Comparison of ENCODE assay signal across 1 cellular context in the genomic region with DNA sequence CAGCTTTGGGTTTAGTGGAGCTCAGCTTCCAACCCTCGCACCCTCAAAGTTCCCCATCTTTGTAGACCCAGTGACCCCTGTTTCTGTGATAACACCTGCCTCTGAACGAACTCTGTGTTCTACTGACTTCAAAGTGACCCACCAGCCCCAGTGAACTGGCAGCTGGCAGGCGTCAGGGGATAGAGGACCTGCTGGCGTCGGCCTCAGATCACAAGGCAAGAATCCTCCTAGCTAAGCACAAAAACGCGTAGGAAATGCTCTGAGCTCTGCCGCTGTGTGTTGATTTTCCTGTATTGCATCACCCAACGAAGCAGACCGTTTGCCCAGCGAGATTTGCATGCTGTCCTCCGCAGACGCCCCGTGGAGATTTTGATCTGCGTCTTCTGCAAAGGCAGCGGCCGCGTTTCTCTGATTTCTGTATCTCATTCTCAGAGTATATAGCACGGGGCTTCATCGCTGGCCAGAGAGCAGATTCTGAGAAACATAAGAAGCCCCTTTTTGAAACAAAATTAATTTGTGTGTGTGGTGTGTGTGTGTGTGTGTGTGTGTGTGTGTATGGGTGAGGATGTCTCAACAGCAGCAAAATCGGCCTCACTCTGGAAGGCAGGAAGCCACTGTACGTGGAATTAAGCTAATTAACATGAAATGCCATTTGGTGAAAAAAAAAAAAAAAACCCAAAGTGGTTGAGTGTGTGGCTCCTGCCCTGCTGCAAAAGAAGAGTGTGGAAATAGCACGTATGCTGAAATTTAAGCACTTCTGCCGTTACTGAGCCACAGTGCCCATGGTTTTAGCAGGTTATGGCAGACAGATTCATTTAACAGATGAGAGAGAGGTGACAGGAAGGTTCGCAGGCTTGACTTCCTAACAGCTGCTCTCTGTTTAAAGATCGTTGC.
A peak's percentile ranks its signal among the peaks of the same experiment; 100 is the strongest.
TF ChIP-seq lines count a peak whose summit lies in the region.

No MANE protein-coding gene starts in this region.

TF ChIP-seq in K562, 482 proteins besides CTCF, POLR2A, EP300 and RAD21 (continued from another document and continues in another):
- TF ChIP-seq, protein P1, sequence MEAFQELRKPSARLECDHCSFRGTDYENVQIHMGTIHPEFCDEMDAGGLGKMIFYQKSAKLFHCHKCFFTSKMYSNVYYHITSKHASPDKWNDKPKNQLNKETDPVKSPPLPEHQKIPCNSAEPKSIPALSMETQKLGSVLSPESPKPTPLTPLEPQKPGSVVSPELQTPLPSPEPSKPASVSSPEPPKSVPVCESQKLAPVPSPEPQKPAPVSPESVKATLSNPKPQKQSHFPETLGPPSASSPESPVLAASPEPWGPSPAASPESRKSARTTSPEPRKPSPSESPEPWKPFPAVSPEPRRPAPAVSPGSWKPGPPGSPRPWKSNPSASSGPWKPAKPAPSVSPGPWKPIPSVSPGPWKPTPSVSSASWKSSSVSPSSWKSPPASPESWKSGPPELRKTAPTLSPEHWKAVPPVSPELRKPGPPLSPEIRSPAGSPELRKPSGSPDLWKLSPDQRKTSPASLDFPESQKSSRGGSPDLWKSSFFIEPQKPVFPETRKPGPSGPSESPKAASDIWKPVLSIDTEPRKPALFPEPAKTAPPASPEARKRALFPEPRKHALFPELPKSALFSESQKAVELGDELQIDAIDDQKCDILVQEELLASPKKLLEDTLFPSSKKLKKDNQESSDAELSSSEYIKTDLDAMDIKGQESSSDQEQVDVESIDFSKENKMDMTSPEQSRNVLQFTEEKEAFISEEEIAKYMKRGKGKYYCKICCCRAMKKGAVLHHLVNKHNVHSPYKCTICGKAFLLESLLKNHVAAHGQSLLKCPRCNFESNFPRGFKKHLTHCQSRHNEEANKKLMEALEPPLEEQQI (IDR thresholded peaks at IDR 0.05): no peak
- TF ChIP-seq EZH2 (IDR thresholded peaks at IDR 0.05; ENCODE audit: borderline replicate concordance, low read depth, low read length) (no peak), HDAC2 (IDR thresholded peaks at IDR 0.05) (peak; percentile 71), ETV6 (IDR thresholded peaks at IDR 0.05; ENCODE audit: borderline replicate concordance in 1 of 2, low read depth in 2 of 2, low read length in 1 of 2) (peak in 1 of 2 experiments; percentile 85; a peak in 2 of 4 replicates), ETV6 (CRISPR knock-in tag; IDR thresholded peaks at IDR 0.05; ENCODE audit: borderline replicate concordance) (no peak), KAT7 (CRISPR knock-in tag; IDR thresholded peaks at IDR 0.05; ENCODE audit: borderline replicate concordance) (no peak), SREBF2 (CRISPR knock-in tag; IDR thresholded peaks at IDR 0.05) (no peak), MAFK (IDR thresholded peaks at IDR 0.05; ENCODE audit: low read length) (peak; percentile 54; the same call in 1 of the 2 replicates), CHCHD3 (CRISPR knock-in tag; IDR thresholded peaks at IDR 0.05) (no peak), RBM25 (IDR thresholded peaks at IDR 0.05; ENCODE audit: low read depth, low read length, severe bottlenecking) (no peak), MYBL2 (IDR thresholded peaks at IDR 0.05; ENCODE audit: low read depth) (no peak), MYBL2 (CRISPR knock-in tag; IDR thresholded peaks at IDR 0.05; ENCODE audit: borderline replicate concordance) (no peak), ZNF184 (CRISPR knock-in tag; IDR thresholded peaks at IDR 0.05) (no peak), MEF2D (tag; conservative IDR thresholded peaks at IDR 0.05; ENCODE audit: low read depth) (0 out of 2 replicates have a peak, but pooled peaks have one; percentile 14), ZNF133 (CRISPR knock-in tag; IDR thresholded peaks at IDR 0.05) (no peak), ZNF780A (CRISPR knock-in tag; IDR thresholded peaks at IDR 0.05) (no peak)
- TF ChIP-seq, protein P2, sequence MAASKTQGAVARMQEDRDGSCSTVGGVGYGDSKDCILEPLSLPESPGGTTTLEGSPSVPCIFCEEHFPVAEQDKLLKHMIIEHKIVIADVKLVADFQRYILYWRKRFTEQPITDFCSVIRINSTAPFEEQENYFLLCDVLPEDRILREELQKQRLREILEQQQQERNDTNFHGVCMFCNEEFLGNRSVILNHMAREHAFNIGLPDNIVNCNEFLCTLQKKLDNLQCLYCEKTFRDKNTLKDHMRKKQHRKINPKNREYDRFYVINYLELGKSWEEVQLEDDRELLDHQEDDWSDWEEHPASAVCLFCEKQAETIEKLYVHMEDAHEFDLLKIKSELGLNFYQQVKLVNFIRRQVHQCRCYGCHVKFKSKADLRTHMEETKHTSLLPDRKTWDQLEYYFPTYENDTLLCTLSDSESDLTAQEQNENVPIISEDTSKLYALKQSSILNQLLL (CRISPR knock-in tag; IDR thresholded peaks at IDR 0.05; ENCODE audit: borderline replicate concordance): no peak
- TF ChIP-seq, protein P3, sequence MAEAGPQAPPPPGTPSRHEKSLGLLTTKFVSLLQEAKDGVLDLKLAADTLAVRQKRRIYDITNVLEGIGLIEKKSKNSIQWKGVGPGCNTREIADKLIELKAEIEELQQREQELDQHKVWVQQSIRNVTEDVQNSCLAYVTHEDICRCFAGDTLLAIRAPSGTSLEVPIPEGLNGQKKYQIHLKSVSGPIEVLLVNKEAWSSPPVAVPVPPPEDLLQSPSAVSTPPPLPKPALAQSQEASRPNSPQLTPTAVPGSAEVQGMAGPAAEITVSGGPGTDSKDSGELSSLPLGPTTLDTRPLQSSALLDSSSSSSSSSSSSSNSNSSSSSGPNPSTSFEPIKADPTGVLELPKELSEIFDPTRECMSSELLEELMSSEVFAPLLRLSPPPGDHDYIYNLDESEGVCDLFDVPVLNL (CRISPR knock-in tag; IDR thresholded peaks at IDR 0.05; ENCODE audit: low read depth): no peak
- TF ChIP-seq, protein P4, sequence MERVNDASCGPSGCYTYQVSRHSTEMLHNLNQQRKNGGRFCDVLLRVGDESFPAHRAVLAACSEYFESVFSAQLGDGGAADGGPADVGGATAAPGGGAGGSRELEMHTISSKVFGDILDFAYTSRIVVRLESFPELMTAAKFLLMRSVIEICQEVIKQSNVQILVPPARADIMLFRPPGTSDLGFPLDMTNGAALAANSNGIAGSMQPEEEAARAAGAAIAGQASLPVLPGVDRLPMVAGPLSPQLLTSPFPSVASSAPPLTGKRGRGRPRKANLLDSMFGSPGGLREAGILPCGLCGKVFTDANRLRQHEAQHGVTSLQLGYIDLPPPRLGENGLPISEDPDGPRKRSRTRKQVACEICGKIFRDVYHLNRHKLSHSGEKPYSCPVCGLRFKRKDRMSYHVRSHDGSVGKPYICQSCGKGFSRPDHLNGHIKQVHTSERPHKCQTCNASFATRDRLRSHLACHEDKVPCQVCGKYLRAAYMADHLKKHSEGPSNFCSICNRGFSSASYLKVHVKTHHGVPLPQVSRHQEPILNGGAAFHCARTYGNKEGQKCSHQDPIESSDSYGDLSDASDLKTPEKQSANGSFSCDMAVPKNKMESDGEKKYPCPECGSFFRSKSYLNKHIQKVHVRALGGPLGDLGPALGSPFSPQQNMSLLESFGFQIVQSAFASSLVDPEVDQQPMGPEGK (CRISPR knock-in tag; IDR thresholded peaks at IDR 0.05; ENCODE audit: borderline replicate concordance): no peak
- TF ChIP-seq, protein P5, sequence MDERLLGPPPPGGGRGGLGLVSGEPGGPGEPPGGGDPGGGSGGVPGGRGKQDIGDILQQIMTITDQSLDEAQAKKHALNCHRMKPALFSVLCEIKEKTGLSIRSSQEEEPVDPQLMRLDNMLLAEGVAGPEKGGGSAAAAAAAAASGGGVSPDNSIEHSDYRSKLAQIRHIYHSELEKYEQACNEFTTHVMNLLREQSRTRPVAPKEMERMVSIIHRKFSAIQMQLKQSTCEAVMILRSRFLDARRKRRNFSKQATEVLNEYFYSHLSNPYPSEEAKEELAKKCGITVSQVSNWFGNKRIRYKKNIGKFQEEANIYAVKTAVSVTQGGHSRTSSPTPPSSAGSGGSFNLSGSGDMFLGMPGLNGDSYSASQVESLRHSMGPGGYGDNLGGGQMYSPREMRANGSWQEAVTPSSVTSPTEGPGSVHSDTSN (CRISPR knock-in tag; IDR thresholded peaks at IDR 0.05; ENCODE audit: low read depth): no peak
- TF ChIP-seq, protein P5 (tag; conservative IDR thresholded peaks at IDR 0.05; ENCODE audit: low read depth): no peak
- TF ChIP-seq, protein P6, sequence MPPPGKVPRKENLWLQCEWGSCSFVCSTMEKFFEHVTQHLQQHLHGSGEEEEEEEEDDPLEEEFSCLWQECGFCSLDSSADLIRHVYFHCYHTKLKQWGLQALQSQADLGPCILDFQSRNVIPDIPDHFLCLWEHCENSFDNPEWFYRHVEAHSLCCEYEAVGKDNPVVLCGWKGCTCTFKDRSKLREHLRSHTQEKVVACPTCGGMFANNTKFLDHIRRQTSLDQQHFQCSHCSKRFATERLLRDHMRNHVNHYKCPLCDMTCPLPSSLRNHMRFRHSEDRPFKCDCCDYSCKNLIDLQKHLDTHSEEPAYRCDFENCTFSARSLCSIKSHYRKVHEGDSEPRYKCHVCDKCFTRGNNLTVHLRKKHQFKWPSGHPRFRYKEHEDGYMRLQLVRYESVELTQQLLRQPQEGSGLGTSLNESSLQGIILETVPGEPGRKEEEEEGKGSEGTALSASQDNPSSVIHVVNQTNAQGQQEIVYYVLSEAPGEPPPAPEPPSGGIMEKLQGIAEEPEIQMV (tag; conservative IDR thresholded peaks at IDR 0.05; ENCODE audit: low read depth): no peak
- TF ChIP-seq, protein P7, sequence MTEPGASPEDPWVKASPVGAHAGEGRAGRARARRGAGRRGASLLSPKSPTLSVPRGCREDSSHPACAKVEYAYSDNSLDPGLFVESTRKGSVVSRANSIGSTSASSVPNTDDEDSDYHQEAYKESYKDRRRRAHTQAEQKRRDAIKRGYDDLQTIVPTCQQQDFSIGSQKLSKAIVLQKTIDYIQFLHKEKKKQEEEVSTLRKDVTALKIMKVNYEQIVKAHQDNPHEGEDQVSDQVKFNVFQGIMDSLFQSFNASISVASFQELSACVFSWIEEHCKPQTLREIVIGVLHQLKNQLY (CRISPR knock-in tag; conservative IDR thresholded peaks at IDR 0.05): no peak
- TF ChIP-seq, protein P8, sequence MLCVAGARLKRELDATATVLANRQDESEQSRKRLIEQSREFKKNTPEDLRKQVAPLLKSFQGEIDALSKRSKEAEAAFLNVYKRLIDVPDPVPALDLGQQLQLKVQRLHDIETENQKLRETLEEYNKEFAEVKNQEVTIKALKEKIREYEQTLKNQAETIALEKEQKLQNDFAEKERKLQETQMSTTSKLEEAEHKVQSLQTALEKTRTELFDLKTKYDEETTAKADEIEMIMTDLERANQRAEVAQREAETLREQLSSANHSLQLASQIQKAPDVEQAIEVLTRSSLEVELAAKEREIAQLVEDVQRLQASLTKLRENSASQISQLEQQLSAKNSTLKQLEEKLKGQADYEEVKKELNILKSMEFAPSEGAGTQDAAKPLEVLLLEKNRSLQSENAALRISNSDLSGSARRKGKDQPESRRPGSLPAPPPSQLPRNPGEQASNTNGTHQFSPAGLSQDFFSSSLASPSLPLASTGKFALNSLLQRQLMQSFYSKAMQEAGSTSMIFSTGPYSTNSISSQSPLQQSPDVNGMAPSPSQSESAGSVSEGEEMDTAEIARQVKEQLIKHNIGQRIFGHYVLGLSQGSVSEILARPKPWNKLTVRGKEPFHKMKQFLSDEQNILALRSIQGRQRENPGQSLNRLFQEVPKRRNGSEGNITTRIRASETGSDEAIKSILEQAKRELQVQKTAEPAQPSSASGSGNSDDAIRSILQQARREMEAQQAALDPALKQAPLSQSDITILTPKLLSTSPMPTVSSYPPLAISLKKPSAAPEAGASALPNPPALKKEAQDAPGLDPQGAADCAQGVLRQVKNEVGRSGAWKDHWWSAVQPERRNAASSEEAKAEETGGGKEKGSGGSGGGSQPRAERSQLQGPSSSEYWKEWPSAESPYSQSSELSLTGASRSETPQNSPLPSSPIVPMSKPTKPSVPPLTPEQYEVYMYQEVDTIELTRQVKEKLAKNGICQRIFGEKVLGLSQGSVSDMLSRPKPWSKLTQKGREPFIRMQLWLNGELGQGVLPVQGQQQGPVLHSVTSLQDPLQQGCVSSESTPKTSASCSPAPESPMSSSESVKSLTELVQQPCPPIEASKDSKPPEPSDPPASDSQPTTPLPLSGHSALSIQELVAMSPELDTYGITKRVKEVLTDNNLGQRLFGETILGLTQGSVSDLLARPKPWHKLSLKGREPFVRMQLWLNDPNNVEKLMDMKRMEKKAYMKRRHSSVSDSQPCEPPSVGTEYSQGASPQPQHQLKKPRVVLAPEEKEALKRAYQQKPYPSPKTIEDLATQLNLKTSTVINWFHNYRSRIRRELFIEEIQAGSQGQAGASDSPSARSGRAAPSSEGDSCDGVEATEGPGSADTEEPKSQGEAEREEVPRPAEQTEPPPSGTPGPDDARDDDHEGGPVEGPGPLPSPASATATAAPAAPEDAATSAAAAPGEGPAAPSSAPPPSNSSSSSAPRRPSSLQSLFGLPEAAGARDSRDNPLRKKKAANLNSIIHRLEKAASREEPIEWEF (CRISPR knock-in tag; IDR thresholded peaks at IDR 0.05): no peak
- TF ChIP-seq, protein P9, sequence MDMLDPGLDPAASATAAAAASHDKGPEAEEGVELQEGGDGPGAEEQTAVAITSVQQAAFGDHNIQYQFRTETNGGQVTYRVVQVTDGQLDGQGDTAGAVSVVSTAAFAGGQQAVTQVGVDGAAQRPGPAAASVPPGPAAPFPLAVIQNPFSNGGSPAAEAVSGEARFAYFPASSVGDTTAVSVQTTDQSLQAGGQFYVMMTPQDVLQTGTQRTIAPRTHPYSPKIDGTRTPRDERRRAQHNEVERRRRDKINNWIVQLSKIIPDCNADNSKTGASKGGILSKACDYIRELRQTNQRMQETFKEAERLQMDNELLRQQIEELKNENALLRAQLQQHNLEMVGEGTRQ (CRISPR knock-in tag; IDR thresholded peaks at IDR 0.05): no peak
- TF ChIP-seq, protein P10, sequence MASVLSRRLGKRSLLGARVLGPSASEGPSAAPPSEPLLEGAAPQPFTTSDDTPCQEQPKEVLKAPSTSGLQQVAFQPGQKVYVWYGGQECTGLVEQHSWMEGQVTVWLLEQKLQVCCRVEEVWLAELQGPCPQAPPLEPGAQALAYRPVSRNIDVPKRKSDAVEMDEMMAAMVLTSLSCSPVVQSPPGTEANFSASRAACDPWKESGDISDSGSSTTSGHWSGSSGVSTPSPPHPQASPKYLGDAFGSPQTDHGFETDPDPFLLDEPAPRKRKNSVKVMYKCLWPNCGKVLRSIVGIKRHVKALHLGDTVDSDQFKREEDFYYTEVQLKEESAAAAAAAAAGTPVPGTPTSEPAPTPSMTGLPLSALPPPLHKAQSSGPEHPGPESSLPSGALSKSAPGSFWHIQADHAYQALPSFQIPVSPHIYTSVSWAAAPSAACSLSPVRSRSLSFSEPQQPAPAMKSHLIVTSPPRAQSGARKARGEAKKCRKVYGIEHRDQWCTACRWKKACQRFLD (CRISPR knock-in tag; IDR thresholded peaks at IDR 0.05): peak; percentile 84
